8 cellular contexts compared by ENCODE assay signal in genomic region chr2:173963323-173963816, GRCh38. TPM values are rescaled to one million over a fixed set of nuclear protein-coding genes. Genes with fewer than 3 reads are reported as not detected.
DNase-seq lines count a peak whose midpoint lies in the region; ATAC-seq and TF ChIP-seq lines count a peak whose summit lies in the region.

No MANE protein-coding gene starts in this region.

- CTCF ChIA-PET in activated CD8-positive, alpha-beta T cell treated with anti-CD3 and anti-CD28 coated beads for 36 hours (lab: Charles Lee): interaction anchor here (1.0 kb wide), 1 partner anchor 18 kb away, joined by 3 read pairs; no protein-coding TSS in a partner anchor

- peak; percentile 8 for TF ChIP-seq CTCF in activated CD8-positive, alpha-beta T cell treated with anti-CD3 and anti-CD28 coated beads for 36 hours (IDR thresholded peaks at IDR 0.05)
- TF ChIP-seq CTCF in omental fat pad (IDR thresholded peaks at IDR 0.05): no peak

- no peaks in the 10 kb centered on the region for H3K9me3 Mint-ChIP-seq in activated CD8-positive, alpha-beta T cell treated with anti-CD3 and anti-CD28 coated beads for 36 hours

- intact Hi-C loops in activated CD8-positive, alpha-beta T cell treated with anti-CD3 and anti-CD28 coated beads for 36 hours (cut with micrococcal nuclease): loop anchor here (5.0 to 10.0 kb wide), 2 partner anchors 74 to 381 kb away; no protein-coding TSS in a partner anchor

- no peaks in the 10 kb centered on the region for H3K27me3 Mint-ChIP-seq in activated CD8-positive, alpha-beta T cell treated with anti-CD3 and anti-CD28 coated beads for 36 hours

- ATAC-seq in GM18520 (IDR thresholded peaks at IDR 0.05; ENCODE audit: unreplicated experiment): peak; percentile 4
- peak; percentile 5 for ATAC-seq in HG03039 (IDR thresholded peaks at IDR 0.05; ENCODE audit: unreplicated experiment)
- peak; percentile 26 for ATAC-seq in activated CD8-positive, alpha-beta T cell treated with anti-CD3 and anti-CD28 coated beads for 36 hours
- ATAC-seq in omental fat pad (ENCODE audit: low FRiP score): peak; percentile 20

- POLR2A ChIA-PET in activated CD8-positive, alpha-beta T cell treated with anti-CD3 and anti-CD28 coated beads for 36 hours (lab: Charles Lee): interaction anchor here (1.2 to 1.4 kb wide), 2 partner anchors 10 to 72 kb away, joined by 3 to 4 read pairs; no protein-coding TSS in a partner anchor

- peak overlapping the region; percentile 98 for H3K27ac Mint-ChIP-seq in activated CD8-positive, alpha-beta T cell treated with anti-CD3 and anti-CD28 coated beads for 36 hours

- DNase-seq in CD1c-positive myeloid dendritic cell (ENCODE audit: extremely low spot score) (peak; percentile 88), NCI-H2227 treated with DMSO at 0.1 percent for 48 hours (lab: John Stamatoyannopoulos, UW) (peak; percentile 75), fibroblast of gingiva (ENCODE audit: low read depth) (peak; percentile 64), omental fat pad (ENCODE audit: low spot score) (no peak), iPS-NIHi7 (ENCODE audit: extremely low spot score) (no peak)
- peak; percentile 72 for DNase-seq in activated CD8-positive, alpha-beta T cell treated with anti-CD3 and anti-CD28 coated beads for 36 hours

- peak overlapping the region; percentile 92 for H3K4me3 Mint-ChIP-seq in activated CD8-positive, alpha-beta T cell treated with anti-CD3 and anti-CD28 coated beads for 36 hours

- peaks cover 41% of the 10 kb centered on the region for H3K4me1 Mint-ChIP-seq in activated CD8-positive, alpha-beta T cell treated with anti-CD3 and anti-CD28 coated beads for 36 hours (ENCODE audit: low read depth)

- peaks cover 40% of the 10 kb centered on the region for H3K36me3 Mint-ChIP-seq in activated CD8-positive, alpha-beta T cell treated with anti-CD3 and anti-CD28 coated beads for 36 hours (ENCODE audit: low read depth)

RNA-seq across cellular contexts. Expression of gene SP3, which starts 1.8 kb away (rescaled TPM):
- total RNA-seq in activated CD8-positive, alpha-beta T cell treated with anti-CD3 and anti-CD28 coated beads for 36 hours: 10 to 100 TPM; 80.5 to 84.0 TPM
- 100 to 1,000 TPM in 1 of 4 donors, 10 to 100 TPM in 3; 69.3 to 175 (median 82.9) TPM for total RNA-seq in omental fat pad

Comparison
In these comparisons a context has a peak if more than half of its experiments do, and no peak if none do; other contexts are left out.
1. DNase-seq: peak in CD1c-positive myeloid dendritic cell (single experiment), NCI-H2227 treated with DMSO at 0.1 percent for 48 hours (single experiment), activated CD8-positive, alpha-beta T cell treated with anti-CD3 and anti-CD28 coated beads for 36 hours (single experiment) and fibroblast of gingiva (single experiment); none in omental fat pad (single experiment) and iPS-NIHi7 (single experiment).
2. Peak in every context shown above with its lines, with median percentiles within 50 percentile points of each other: ATAC-seq.